In genomic region chr2:80643598-80643997, GRCh38 we compare ENCODE assay signal across 32 cellular contexts.
"Had no signal": no experiment of that assay in that cellular context is flagged by ENCODE, and none has a peak within 500 bp of the region (broad histone marks: within the 10 kb centered on the region; RNA-seq: fewer than 3 reads in every experiment).

No MANE protein-coding gene starts in this region.

- H3K9me3 ChIP-seq: adrenal gland, body of pancreas, colonic mucosa, gastroesophageal sphincter, heart right ventricle had no signal

- H3K27ac ChIP-seq: adrenal gland, body of pancreas, cardiac muscle cell, colonic mucosa, esophagus squamous epithelium, gastroesophageal sphincter, heart right ventricle had no signal

- H3K36me3 Mint-ChIP-seq: activated CD4-positive, alpha-beta memory T cell treated with anti-CD3 and anti-CD28 coated beads for 36 hours; activated CD8-positive, alpha-beta memory T cell treated with anti-CD3 and anti-CD28 coated beads, Interleukin-2, amount 10 ng/mL, durations not matched to agents 7 days and 5 days; activated naive CD4-positive, alpha-beta T cell treated with anti-CD3 and anti-CD28 coated beads, Interleukin-2, amount 50 U/mL, for 24 hours; activated naive CD8-positive, alpha-beta T cell treated with anti-CD3 and anti-CD28 coated beads for 36 hours had no signal

- ATAC-seq: activated CD4-positive, alpha-beta T cell treated with anti-CD3 and anti-CD28 coated beads for 36 hours; activated CD8-positive, alpha-beta memory T cell treated with anti-CD3 and anti-CD28 coated beads, Interleukin-2, amount 10 ng/mL, durations not matched to agents 7 days and 5 days; activated CD8-positive, alpha-beta T cell treated with anti-CD3 and anti-CD28 coated beads, Interleukin-2, amount 10 ng/mL, durations not matched to agents 7 days and 5 days; activated naive CD8-positive, alpha-beta T cell treated with anti-CD3 and anti-CD28 coated beads, Interleukin-2, amount 50 U/mL, for 24 hours; body of pancreas; gastroesophageal sphincter; heart right ventricle had no signal

- H3K27ac Mint-ChIP-seq: activated CD4-positive, alpha-beta memory T cell treated with anti-CD3 and anti-CD28 coated beads for 36 hours; activated CD4-positive, alpha-beta T cell treated with anti-CD3 and anti-CD28 coated beads for 36 hours; activated CD4-positive, alpha-beta T cell treated with anti-CD3 and anti-CD28 coated beads, Interleukin-2, amount 10 ng/mL, durations not matched to agents 24 days and 14 days; activated CD8-positive, alpha-beta memory T cell treated with anti-CD3 and anti-CD28 coated beads, Interleukin-2, amount 10 ng/mL, durations not matched to agents 7 days and 5 days; activated CD8-positive, alpha-beta T cell treated with anti-CD3 and anti-CD28 coated beads, Interleukin-2, amount 10 ng/mL, durations not matched to agents 7 days and 5 days; activated naive CD4-positive, alpha-beta T cell treated with anti-CD3 and anti-CD28 coated beads for 36 hours; activated naive CD4-positive, alpha-beta T cell treated with anti-CD3 and anti-CD28 coated beads, Interleukin-2, amount 50 U/mL, for 24 hours; activated naive CD8-positive, alpha-beta T cell treated with anti-CD3 and anti-CD28 coated beads for 36 hours; activated naive CD8-positive, alpha-beta T cell treated with anti-CD3 and anti-CD28 coated beads, Interleukin-2, amount 50 U/mL, for 24 hours; activated T-helper 1 cell treated with anti-CD3 and anti-CD28 coated beads, Interleukin-12 subunit alpha, Interleukin-12 subunit beta, Interleukin-2, Interleukin-4 antibody, amounts not matched to agents 30 ng/mL and 10 ng/mL and 1 ng/mL, durations not matched to agents 14 hours and 24 hours and 36 hours; activated T-helper 2 cell treated with anti-CD3 and anti-CD28 coated beads, Interferon-gamma antibody, Interleukin-2, Interleukin-4, amounts not matched to agents 10 μg/mL and 5 μg/mL and 100 μg/mL, durations not matched to agents 14 hours and 24 hours and 36 hours had no signal

- H3K36me3 ChIP-seq: adrenal gland, cardiac muscle cell, colonic mucosa, esophagus squamous epithelium, gastroesophageal sphincter, heart right ventricle had no signal

- H3K4me1 ChIP-seq: adrenal gland, colonic mucosa, esophagus squamous epithelium, gastroesophageal sphincter, heart right ventricle had no signal

- H3K4me3 Mint-ChIP-seq: activated CD4-positive, alpha-beta memory T cell treated with anti-CD3 and anti-CD28 coated beads for 36 hours; activated CD4-positive, alpha-beta T cell treated with anti-CD3 and anti-CD28 coated beads for 36 hours; activated CD4-positive, alpha-beta T cell treated with anti-CD3 and anti-CD28 coated beads, Interleukin-2, amount 10 ng/mL, durations not matched to agents 24 days and 14 days; activated CD8-positive, alpha-beta memory T cell treated with anti-CD3 and anti-CD28 coated beads, Interleukin-2, amount 10 ng/mL, durations not matched to agents 7 days and 5 days; activated CD8-positive, alpha-beta T cell treated with anti-CD3 and anti-CD28 coated beads, Interleukin-2, amount 10 ng/mL, durations not matched to agents 7 days and 5 days; activated naive CD4-positive, alpha-beta T cell treated with anti-CD3 and anti-CD28 coated beads for 36 hours; activated naive CD4-positive, alpha-beta T cell treated with anti-CD3 and anti-CD28 coated beads, Interleukin-2, amount 50 U/mL, for 24 hours; activated naive CD8-positive, alpha-beta T cell treated with anti-CD3 and anti-CD28 coated beads for 36 hours; activated naive CD8-positive, alpha-beta T cell treated with anti-CD3 and anti-CD28 coated beads, Interleukin-2, amount 50 U/mL, for 24 hours; activated T-helper 1 cell treated with anti-CD3 and anti-CD28 coated beads, Interleukin-12 subunit alpha, Interleukin-12 subunit beta, Interleukin-2, Interleukin-4 antibody, amounts not matched to agents 30 ng/mL and 10 ng/mL and 1 ng/mL, durations not matched to agents 14 hours and 24 hours and 36 hours had no signal

- H3K4me1 Mint-ChIP-seq: activated CD4-positive, alpha-beta T cell treated with anti-CD3 and anti-CD28 coated beads for 36 hours; activated CD4-positive, alpha-beta T cell treated with anti-CD3 and anti-CD28 coated beads, Interleukin-2, amount 10 ng/mL, durations not matched to agents 24 days and 14 days; activated CD8-positive, alpha-beta memory T cell treated with anti-CD3 and anti-CD28 coated beads, Interleukin-2, amount 10 ng/mL, durations not matched to agents 7 days and 5 days; activated naive CD4-positive, alpha-beta T cell treated with anti-CD3 and anti-CD28 coated beads, Interleukin-2, amount 50 U/mL, for 24 hours; activated naive CD8-positive, alpha-beta T cell treated with anti-CD3 and anti-CD28 coated beads for 36 hours; activated naive CD8-positive, alpha-beta T cell treated with anti-CD3 and anti-CD28 coated beads, Interleukin-2, amount 50 U/mL, for 24 hours had no signal

- DNase-seq: activated CD4-positive, alpha-beta memory T cell treated with anti-CD3 and anti-CD28 coated beads for 36 hours; activated CD4-positive, alpha-beta T cell treated with anti-CD3 and anti-CD28 coated beads for 36 hours; activated CD4-positive, alpha-beta T cell treated with anti-CD3 and anti-CD28 coated beads, Interleukin-2, amount 10 ng/mL, durations not matched to agents 24 days and 14 days; activated CD4-positive, CD25-positive, alpha-beta regulatory T cell; activated CD4-positive, CD25-positive, alpha-beta regulatory T cell treated with anti-CD3 and anti-CD28 coated beads, Interleukin-2, amount 50 U/mL, for 72 hours; activated CD8-positive, alpha-beta memory T cell treated with anti-CD3 and anti-CD28 coated beads, Interleukin-2, amount 10 ng/mL, durations not matched to agents 7 days and 5 days; activated CD8-positive, alpha-beta memory T cell treated with anti-CD3 and anti-CD28 coated beads, Interleukin-2, amount 50 U/mL, for 4 hours; activated CD8-positive, alpha-beta T cell treated with anti-CD3 and anti-CD28 coated beads, Interleukin-2, amount 10 ng/mL, durations not matched to agents 7 days and 5 days; activated effector memory CD4-positive, alpha-beta T cell treated with anti-CD3 and anti-CD28 coated beads, Interleukin-2, amount 50 U/mL, for 16 hours; activated naive CD4-positive, alpha-beta T cell treated with anti-CD3 and anti-CD28 coated beads for 36 hours; activated naive CD8-positive, alpha-beta T cell treated with anti-CD3 and anti-CD28 coated beads for 36 hours; activated naive CD8-positive, alpha-beta T cell treated with anti-CD3 and anti-CD28 coated beads, Interleukin-2, amount 50 U/mL, for 24 hours; activated T-cell treated with anti-CD3 and anti-CD28 coated beads, Interleukin-2, amount 50 U/mL, for 1 hour; activated T-cell treated with anti-CD3 and anti-CD28 coated beads, Interleukin-2, amount 50 U/mL, for 48 hours; adrenal gland; amygdala; aorta; body of pancreas; central memory CD4-positive, alpha-beta T cell; cerebellar nuclear complex; colonic mucosa; effector CD8-positive, alpha-beta T cell; erythroblast; esophagus squamous epithelium; foreskin melanocyte; heart right ventricle; T-helper 2 cell had no signal

- H3K4me3 ChIP-seq: adrenal gland, body of pancreas, cardiac muscle cell, colonic mucosa, esophagus squamous epithelium, gastroesophageal sphincter, heart right ventricle had no signal

- H3K27me3 Mint-ChIP-seq: activated CD4-positive, alpha-beta memory T cell treated with anti-CD3 and anti-CD28 coated beads for 36 hours; activated CD4-positive, alpha-beta T cell treated with anti-CD3 and anti-CD28 coated beads for 36 hours; activated CD4-positive, alpha-beta T cell treated with anti-CD3 and anti-CD28 coated beads, Interleukin-2, amount 10 ng/mL, durations not matched to agents 24 days and 14 days; activated CD8-positive, alpha-beta memory T cell treated with anti-CD3 and anti-CD28 coated beads, Interleukin-2, amount 10 ng/mL, durations not matched to agents 7 days and 5 days; activated naive CD4-positive, alpha-beta T cell treated with anti-CD3 and anti-CD28 coated beads, Interleukin-2, amount 50 U/mL, for 24 hours; activated naive CD8-positive, alpha-beta T cell treated with anti-CD3 and anti-CD28 coated beads for 36 hours; activated naive CD8-positive, alpha-beta T cell treated with anti-CD3 and anti-CD28 coated beads, Interleukin-2, amount 50 U/mL, for 24 hours had no signal

- H3K27me3 ChIP-seq: adrenal gland, body of pancreas, cardiac muscle cell, colonic mucosa, esophagus squamous epithelium, gastroesophageal sphincter, heart right ventricle had no signal

- H3K9me3 Mint-ChIP-seq: activated naive CD4-positive, alpha-beta T cell treated with anti-CD3 and anti-CD28 coated beads, Interleukin-2, amount 50 U/mL, for 24 hours; activated naive CD8-positive, alpha-beta T cell treated with anti-CD3 and anti-CD28 coated beads for 36 hours had no signal
